17 cellular contexts compared by ENCODE assay signal in genomic region chr4:87065016-87065415, GRCh38.
DNase-seq lines count a peak whose midpoint lies in the region; ATAC-seq and TF ChIP-seq lines count a peak whose summit lies in the region.
"Had no signal": no experiment of that assay in that cellular context is flagged by ENCODE, and none has a peak within 500 bp of the region (broad histone marks: within the 10 kb centered on the region; RNA-seq: fewer than 3 reads in every experiment).

No MANE protein-coding gene starts in this region.

- no peak overlapping the region for H2BK5ac ChIP-seq in H9 (ENCODE audit: insufficient read length, low read length)

- no peak overlapping the region for H3K4me2 ChIP-seq in H9 (ENCODE audit: insufficient read depth, insufficient read length, low read length)
- H3K4me2 ChIP-seq: BLaER1 treated with 17β-estradiol and CSF1 and Interleukin-3, amounts not matched to agents 10 nM and 100 nM; GM23338 had no signal

- no peak overlapping the region for H2BK15ac ChIP-seq in H9 (ENCODE audit: low read depth, low read length)

- TF ChIP-seq POLR2A in gastrocnemius medialis (IDR thresholded peaks at IDR 0.05): no peak
- TF ChIP-seq POLR2A in lower leg skin (IDR thresholded peaks at IDR 0.05): no peak

- intact Hi-C loops in activated CD4-positive, alpha-beta T cell treated with anti-CD3 and anti-CD28 coated beads, Interleukin-2, amount 10 ng/mL, durations not matched to agents 24 days and 14 days (cut with micrococcal nuclease): no loop called here
- intact Hi-C loops in activated CD4-positive, alpha-beta T cell treated with anti-CD3 and anti-CD28 coated beads for 36 hours (cut with DNase I, micrococcal nuclease): no loop called here
- intact Hi-C loops in gastrocnemius medialis (cut with DNase I; ENCODE audit: low total_unique reads) (no loop called here), lower leg skin (cut with DNase I; ENCODE audit: low total_unique reads) (no loop called here)

- no peak overlapping the region for H2BK12ac ChIP-seq in H9 (ENCODE audit: insufficient read length, low read depth, low read length)

- H4K20me1 ChIP-seq in H9 (ENCODE audit: control insufficient read depth, insufficient read depth, insufficient read length): peaks cover 7% of the 10 kb centered on the region

- H3T11ph ChIP-seq in H9 (ENCODE audit: low read length): no peak overlapping the region

- CTCF ChIA-PET in activated CD4-positive, alpha-beta T cell treated with anti-CD3 and anti-CD28 coated beads for 36 hours (lab: Charles Lee): no interaction called here
- CTCF ChIA-PET in WTC11 (lab: Charles Lee): interaction anchor here (0.6 kb wide), 1 partner anchor 54 kb away, joined by 3 read pairs; no protein-coding TSS in a partner anchor

- H3K14ac ChIP-seq in H9 (ENCODE audit: insufficient read depth, low read length): no peak overlapping the region

- no peak overlapping the region for H3K56ac ChIP-seq in H9 (ENCODE audit: insufficient read length, low read depth, low read length)

- H3K36me3 ChIP-seq in gastrocnemius medialis: no peaks in the 10 kb centered on the region

- H3K9ac ChIP-seq in H9 (ENCODE audit: extremely low read depth, insufficient read length, low read length): no peak overlapping the region
- H3K9ac ChIP-seq: BLaER1 treated with 17β-estradiol and CSF1 and Interleukin-3, amounts not matched to agents 10 nM and 100 nM had no signal

- no peak for ATAC-seq in activated CD4-positive, alpha-beta T cell treated with anti-CD3 and anti-CD28 coated beads for 36 hours
- ATAC-seq in WTC11: no peak
- no peak for ATAC-seq in gastrocnemius medialis
- ATAC-seq: GM23338 had no signal

- in situ Hi-C loops in gastrocnemius medialis (cut with MboI; ENCODE audit: low sequenced_read_pairs in 4 of 4): no loop called here

- H2AFZ ChIP-seq in H9 (ENCODE audit: low read length): no peak overlapping the region
- H2AFZ ChIP-seq: GM23338 had no signal

- H3K27me3 Mint-ChIP-seq in activated CD4-positive, alpha-beta T cell treated with anti-CD3 and anti-CD28 coated beads, Interleukin-2, amount 10 ng/mL, durations not matched to agents 24 days and 14 days: no peaks in the 10 kb centered on the region
- no peaks in the 10 kb centered on the region for H3K27me3 Mint-ChIP-seq in activated CD4-positive, alpha-beta T cell treated with anti-CD3 and anti-CD28 coated beads for 36 hours
- H3K27me3 Mint-ChIP-seq in H9 (ENCODE audit: low read depth) (no peaks in the 10 kb centered on the region), WTC11 (ENCODE audit: low read depth) (no peaks in the 10 kb centered on the region)
- H3K27me3 Mint-ChIP-seq: CD4-positive, CD25-positive, alpha-beta regulatory T cell had no signal

- H3K9me3 Mint-ChIP-seq in activated CD4-positive, alpha-beta T cell treated with anti-CD3 and anti-CD28 coated beads, Interleukin-2, amount 10 ng/mL, durations not matched to agents 24 days and 14 days: no peaks in the 10 kb centered on the region
- no peaks in the 10 kb centered on the region for H3K9me3 Mint-ChIP-seq in activated CD4-positive, alpha-beta T cell treated with anti-CD3 and anti-CD28 coated beads for 36 hours (ENCODE audit: low read depth)
- no peaks in the 10 kb centered on the region for H3K9me3 Mint-ChIP-seq in H9
- no peaks in the 10 kb centered on the region for H3K9me3 Mint-ChIP-seq in WTC11
- H3K9me3 Mint-ChIP-seq: GM23338 had no signal

- no peak overlapping the region for H2BK120ac ChIP-seq in H9 (ENCODE audit: low read depth, low read length, poor library complexity, severe bottlenecking)

- no peak overlapping the region for H2AK5ac ChIP-seq in H9 (ENCODE audit: insufficient read length, low read length)

- H3K4me1 Mint-ChIP-seq in activated CD4-positive, alpha-beta T cell treated with anti-CD3 and anti-CD28 coated beads, Interleukin-2, amount 10 ng/mL, durations not matched to agents 24 days and 14 days: peaks cover 26% of the 10 kb centered on the region
- peaks cover 41% of the 10 kb centered on the region for H3K4me1 Mint-ChIP-seq in activated CD4-positive, alpha-beta T cell treated with anti-CD3 and anti-CD28 coated beads for 36 hours
- H3K4me1 Mint-ChIP-seq in H9 (peaks cover 13 to 23% of the 10 kb centered on the region in 2 experiments), WTC11 (peaks cover 29% of the 10 kb centered on the region)

- peaks cover 8% of the 10 kb centered on the region for H3K79me1 ChIP-seq in H9 (ENCODE audit: insufficient read depth, low read depth, low read length, poor library complexity, severe bottlenecking)

- no peak overlapping the region for H4K8ac ChIP-seq in H9 (replicated peaks; ENCODE audit: insufficient read length, low read depth, low read length)

- H3K27ac ChIP-seq in H9 (ENCODE audit: insufficient read length, low read depth, low read length) (no peak overlapping the region), gastrocnemius medialis (peak overlapping the region in 3 of 4 donors; percentile 13 to 45 (median 15))
- H3K27ac ChIP-seq: BLaER1 treated with 17β-estradiol and CSF1 and Interleukin-3, amounts not matched to agents 10 nM and 100 nM had no signal

- H3K79me2 ChIP-seq in H9 (ENCODE audit: insufficient read depth, low read length): peaks cover 2% of the 10 kb centered on the region; the same call in 1 of the 2 replicates

- no peak overlapping the region for H3K23ac ChIP-seq in H9 (ENCODE audit: insufficient read length, low read depth, low read length)

- no peaks in the 10 kb centered on the region for H3K9me3 ChIP-seq in H9 (ENCODE audit: control insufficient read depth, low read depth, low read length)
- H3K9me3 ChIP-seq in gastrocnemius medialis: no peaks in the 10 kb centered on the region
- H3K9me3 ChIP-seq: BLaER1 treated with 17β-estradiol and CSF1 and Interleukin-3, amounts not matched to agents 10 nM and 100 nM had no signal

- no peak for TF ChIP-seq CTCF in H9 (conservative IDR thresholded peaks at IDR 0.05)
- no peak for TF ChIP-seq CTCF in WTC11 (IDR thresholded peaks at IDR 0.05)
- no peak for TF ChIP-seq CTCF in gastrocnemius medialis (IDR thresholded peaks at IDR 0.05 in 4 of 5, conservative IDR thresholded peaks at IDR 0.05 in 1 of 5)
- TF ChIP-seq CTCF in lower leg skin (IDR thresholded peaks at IDR 0.05): no peak
- no peak for TF ChIP-seq CTCF in GM10266 (IDR thresholded peaks at IDR 0.05; ENCODE audit: control insufficient read depth, insufficient read depth, low read depth, missing control alignments)

- H3K4me1 ChIP-seq in H9 (ENCODE audit: insufficient read depth, low read length) (peaks cover 4% of the 10 kb centered on the region; the same call in 1 of the 2 replicates), gastrocnemius medialis (peaks cover 75 to 88% of the 10 kb centered on the region in 2 donors)

- H3K27me3 ChIP-seq in H9 (ENCODE audit: insufficient read depth, low read length) (no peaks in the 10 kb centered on the region), gastrocnemius medialis (no peaks in the 10 kb centered on the region)
- H3K27me3 ChIP-seq: BLaER1 treated with 17β-estradiol and CSF1 and Interleukin-3, amounts not matched to agents 10 nM and 100 nM had no signal

- no peak overlapping the region for H3K4me3 Mint-ChIP-seq in activated CD4-positive, alpha-beta T cell treated with anti-CD3 and anti-CD28 coated beads, Interleukin-2, amount 10 ng/mL, durations not matched to agents 24 days and 14 days
- H3K4me3 Mint-ChIP-seq in activated CD4-positive, alpha-beta T cell treated with anti-CD3 and anti-CD28 coated beads for 36 hours: no peak overlapping the region
- H3K4me3 Mint-ChIP-seq in H9 (no peak overlapping the region), WTC11 (no peak overlapping the region)
- H3K4me3 Mint-ChIP-seq: CD4-positive, CD25-positive, alpha-beta regulatory T cell; GM23338 had no signal

- H4K91ac ChIP-seq in H9 (ENCODE audit: insufficient read length, low read depth, low read length): no peak overlapping the region

- H3K18ac ChIP-seq in H9 (ENCODE audit: insufficient read length, low read depth, low read length): no peak overlapping the region

- peaks cover 16% of the 10 kb centered on the region for H3K36me3 Mint-ChIP-seq in activated CD4-positive, alpha-beta T cell treated with anti-CD3 and anti-CD28 coated beads, Interleukin-2, amount 10 ng/mL, durations not matched to agents 24 days and 14 days (ENCODE audit: low read depth)
- H3K36me3 Mint-ChIP-seq in activated CD4-positive, alpha-beta T cell treated with anti-CD3 and anti-CD28 coated beads for 36 hours (ENCODE audit: low read depth): peaks cover 34% of the 10 kb centered on the region
- H3K36me3 Mint-ChIP-seq in H9 (ENCODE audit: insufficient read depth in 1 of 3, low read depth in 3 of 3) (peaks cover 1 to 7% (median 4%) of the 10 kb centered on the region in 3 experiments; a peak in 4 of 7 replicates), WTC11 (peaks cover 7% of the 10 kb centered on the region; the same call in 1 of the 2 replicates)

- no peak overlapping the region for H3K4ac ChIP-seq in H9 (ENCODE audit: low read depth, low read length)

- H3K4me3 ChIP-seq in gastrocnemius medialis (no peak overlapping the region), lower leg skin (ENCODE audit: low read depth, poor library complexity, severe bottlenecking) (no peak overlapping the region)
- H3K4me3 ChIP-seq: BLaER1 treated with 17β-estradiol and CSF1 and Interleukin-3, amounts not matched to agents 10 nM and 100 nM; GM23338 had no signal

- DNase-seq in activated CD4-positive, alpha-beta T cell treated with anti-CD3 and anti-CD28 coated beads, Interleukin-2, amount 10 ng/mL, durations not matched to agents 24 days and 14 days: no peak
- DNase-seq in activated CD4-positive, alpha-beta T cell treated with anti-CD3 and anti-CD28 coated beads for 36 hours: no peak
- DNase-seq in H9 (no peak), WTC11 (ENCODE audit: low spot score) (no peak), gastrocnemius medialis (no peak), lower leg skin (ENCODE audit: low spot score in 2 of 2) (no peak), T-helper 2 cell (no peak), GM10266 (ENCODE audit: extremely low spot score) (no peak)
- DNase-seq: 8988T, Calu3, DMS153, DMS79 treated with DMSO at 0.1 percent for 48 hours, EL, H7 had no signal

- H3K23me2 ChIP-seq in H9 (ENCODE audit: insufficient read length, low read depth, low read length, poor library complexity, severe bottlenecking): no peaks in the 10 kb centered on the region

- no peak overlapping the region for H2BK20ac ChIP-seq in H9 (ENCODE audit: low read depth, low read length, poor library complexity, severe bottlenecking)

- no peak overlapping the region for H4K5ac ChIP-seq in H9 (ENCODE audit: insufficient read length, low read depth, low read length)

- POLR2A ChIA-PET in activated CD4-positive, alpha-beta T cell treated with anti-CD3 and anti-CD28 coated beads for 36 hours (lab: Charles Lee): no interaction called here
- POLR2A ChIA-PET in WTC11 (lab: Charles Lee): interaction anchor here (0.6 to 0.7 kb wide), 2 partner anchors 29 to 113 kb away, joined by 3 to 5 read pairs; no protein-coding TSS in a partner anchor

- no CpG with 5 or more reads among the region's 6 CpGs for WGBS in H9 (ENCODE audit: extremely low coverage, insufficient read length, low lambda C conversion rate)
- WGBS in lower leg skin, 2 donors: 76 to 86% methylated on average over 6 of the region's 6 CpGs

- peak overlapping the region; percentile 60 for H3K27ac Mint-ChIP-seq in activated CD4-positive, alpha-beta T cell treated with anti-CD3 and anti-CD28 coated beads, Interleukin-2, amount 10 ng/mL, durations not matched to agents 24 days and 14 days
- H3K27ac Mint-ChIP-seq in activated CD4-positive, alpha-beta T cell treated with anti-CD3 and anti-CD28 coated beads for 36 hours: no peak overlapping the region
- peak overlapping the region in 2 of 3 experiments; percentile 13 to 47; a peak in 2 of 7 replicates for H3K27ac Mint-ChIP-seq in H9
- H3K27ac Mint-ChIP-seq in WTC11: peak overlapping the region; percentile 14; the same call in 1 of the 2 replicates
- H3K27ac Mint-ChIP-seq: GM23338 had no signal
